ENCODE assay signal across 2 cellular contexts in the genomic region with DNA sequence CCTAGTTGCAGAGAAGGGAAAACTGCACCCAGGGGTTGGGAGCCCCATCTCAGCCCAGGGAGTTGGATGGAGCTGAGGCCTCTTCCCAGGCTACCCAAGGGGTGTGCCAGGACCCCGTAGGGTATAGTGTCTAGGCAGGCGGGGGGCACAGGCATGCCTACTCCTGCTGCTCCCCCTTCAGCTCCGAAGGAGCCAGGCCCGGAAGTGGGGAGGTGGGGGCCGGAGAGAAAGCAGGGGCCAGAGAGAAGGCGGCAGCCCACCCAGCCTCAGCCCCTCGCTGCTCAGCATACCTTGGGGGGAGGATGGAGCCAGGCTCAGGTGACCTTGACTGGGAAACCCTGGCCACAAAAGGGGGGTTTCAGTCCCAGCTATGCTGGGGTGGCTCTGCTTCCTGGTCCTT.
TF ChIP-seq lines count a peak whose summit lies in the region.

No MANE protein-coding gene starts in this region.

TF ChIP-seq in A549, 52 proteins besides CTCF, POLR2A, EP300 and RAD21 (continued from another document):
- TF ChIP-seq, protein P1, sequence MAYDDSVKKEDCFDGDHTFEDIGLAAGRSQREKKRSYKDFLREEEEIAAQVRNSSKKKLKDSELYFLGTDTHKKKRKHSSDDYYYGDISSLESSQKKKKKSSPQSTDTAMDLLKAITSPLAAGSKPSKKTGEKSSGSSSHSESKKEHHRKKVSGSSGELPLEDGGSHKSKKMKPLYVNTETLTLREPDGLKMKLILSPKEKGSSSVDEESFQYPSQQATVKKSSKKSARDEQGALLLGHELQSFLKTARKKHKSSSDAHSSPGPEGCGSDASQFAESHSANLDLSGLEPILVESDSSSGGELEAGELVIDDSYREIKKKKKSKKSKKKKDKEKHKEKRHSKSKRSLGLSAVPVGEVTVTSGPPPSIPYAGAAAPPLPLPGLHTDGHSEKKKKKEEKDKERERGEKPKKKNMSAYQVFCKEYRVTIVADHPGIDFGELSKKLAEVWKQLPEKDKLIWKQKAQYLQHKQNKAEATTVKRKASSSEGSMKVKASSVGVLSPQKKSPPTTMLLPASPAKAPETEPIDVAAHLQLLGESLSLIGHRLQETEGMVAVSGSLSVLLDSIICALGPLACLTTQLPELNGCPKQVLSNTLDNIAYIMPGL (CRISPR knock-in tag; IDR thresholded peaks at IDR 0.05; ENCODE audit: borderline replicate concordance): no peak
- TF ChIP-seq RCOR1 (IDR thresholded peaks at IDR 0.05; ENCODE audit: low read depth, low read length): no peak
- TF ChIP-seq, protein P2, sequence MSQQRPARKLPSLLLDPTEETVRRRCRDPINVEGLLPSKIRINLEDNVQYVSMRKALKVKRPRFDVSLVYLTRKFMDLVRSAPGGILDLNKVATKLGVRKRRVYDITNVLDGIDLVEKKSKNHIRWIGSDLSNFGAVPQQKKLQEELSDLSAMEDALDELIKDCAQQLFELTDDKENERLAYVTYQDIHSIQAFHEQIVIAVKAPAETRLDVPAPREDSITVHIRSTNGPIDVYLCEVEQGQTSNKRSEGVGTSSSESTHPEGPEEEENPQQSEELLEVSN (IDR thresholded peaks at IDR 0.05; ENCODE audit: borderline replicate concordance, low read depth): no peak
- no peak for TF ChIP-seq SREBF2 (IDR thresholded peaks at IDR 0.05)
- TF ChIP-seq, protein P3, sequence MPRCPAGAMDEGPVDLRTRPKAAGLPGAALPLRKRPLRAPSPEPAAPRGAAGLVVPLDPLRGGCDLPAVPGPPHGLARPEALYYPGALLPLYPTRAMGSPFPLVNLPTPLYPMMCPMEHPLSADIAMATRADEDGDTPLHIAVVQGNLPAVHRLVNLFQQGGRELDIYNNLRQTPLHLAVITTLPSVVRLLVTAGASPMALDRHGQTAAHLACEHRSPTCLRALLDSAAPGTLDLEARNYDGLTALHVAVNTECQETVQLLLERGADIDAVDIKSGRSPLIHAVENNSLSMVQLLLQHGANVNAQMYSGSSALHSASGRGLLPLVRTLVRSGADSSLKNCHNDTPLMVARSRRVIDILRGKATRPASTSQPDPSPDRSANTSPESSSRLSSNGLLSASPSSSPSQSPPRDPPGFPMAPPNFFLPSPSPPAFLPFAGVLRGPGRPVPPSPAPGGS (IDR thresholded peaks at IDR 0.05): no peak
- TF ChIP-seq POLR2AphosphoS2 (conservative IDR thresholded peaks at IDR 0.05; ENCODE audit: low read length): no peak
- no peak for TF ChIP-seq HOXB13 (CRISPR knock-in tag; IDR thresholded peaks at IDR 0.05; ENCODE audit: low read depth)
- TF ChIP-seq EHF (CRISPR knock-in tag; IDR thresholded peaks at IDR 0.05): no peak
- TF ChIP-seq, protein P4, sequence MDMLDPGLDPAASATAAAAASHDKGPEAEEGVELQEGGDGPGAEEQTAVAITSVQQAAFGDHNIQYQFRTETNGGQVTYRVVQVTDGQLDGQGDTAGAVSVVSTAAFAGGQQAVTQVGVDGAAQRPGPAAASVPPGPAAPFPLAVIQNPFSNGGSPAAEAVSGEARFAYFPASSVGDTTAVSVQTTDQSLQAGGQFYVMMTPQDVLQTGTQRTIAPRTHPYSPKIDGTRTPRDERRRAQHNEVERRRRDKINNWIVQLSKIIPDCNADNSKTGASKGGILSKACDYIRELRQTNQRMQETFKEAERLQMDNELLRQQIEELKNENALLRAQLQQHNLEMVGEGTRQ (IDR thresholded peaks at IDR 0.05): no peak
- no peak for TF ChIP-seq JUN (IDR thresholded peaks at IDR 0.05)
- TF ChIP-seq CHD4 (IDR thresholded peaks at IDR 0.05; ENCODE audit: borderline replicate concordance): no peak
- TF ChIP-seq PHF8 (IDR thresholded peaks at IDR 0.05; ENCODE audit: borderline replicate concordance, low read depth): no peak
- no peak for TF ChIP-seq ZSCAN20 (CRISPR knock-in tag; IDR thresholded peaks at IDR 0.05)
- TF ChIP-seq ESRRA (IDR thresholded peaks at IDR 0.05; ENCODE audit: borderline replicate concordance, low read length): no peak
- TF ChIP-seq MYC (IDR thresholded peaks at IDR 0.05; ENCODE audit: borderline replicate concordance, low read length): no peak
- no peak for TF ChIP-seq FOXS1 (CRISPR knock-in tag; IDR thresholded peaks at IDR 0.05)
- no peak for TF ChIP-seq ZFP36 (IDR thresholded peaks at IDR 0.05; ENCODE audit: borderline replicate concordance, partially characterized antibody)
- no peak for TF ChIP-seq HEYL (CRISPR knock-in tag; IDR thresholded peaks at IDR 0.05)

TF ChIP-seq in GM12891, 5 proteins besides CTCF, POLR2A, EP300 and RAD21 (continued from another document):
- TF ChIP-seq SPI1 (IDR thresholded peaks at IDR 0.05; ENCODE audit: low read depth, low read length) (no peak), PAX5 (IDR thresholded peaks at IDR 0.05; ENCODE audit: insufficient read depth, low read length, severe bottlenecking) (no peak), TAF1 (IDR thresholded peaks at IDR 0.05; ENCODE audit: low read depth, low read length) (no peak)
